In the genomic region with DNA sequence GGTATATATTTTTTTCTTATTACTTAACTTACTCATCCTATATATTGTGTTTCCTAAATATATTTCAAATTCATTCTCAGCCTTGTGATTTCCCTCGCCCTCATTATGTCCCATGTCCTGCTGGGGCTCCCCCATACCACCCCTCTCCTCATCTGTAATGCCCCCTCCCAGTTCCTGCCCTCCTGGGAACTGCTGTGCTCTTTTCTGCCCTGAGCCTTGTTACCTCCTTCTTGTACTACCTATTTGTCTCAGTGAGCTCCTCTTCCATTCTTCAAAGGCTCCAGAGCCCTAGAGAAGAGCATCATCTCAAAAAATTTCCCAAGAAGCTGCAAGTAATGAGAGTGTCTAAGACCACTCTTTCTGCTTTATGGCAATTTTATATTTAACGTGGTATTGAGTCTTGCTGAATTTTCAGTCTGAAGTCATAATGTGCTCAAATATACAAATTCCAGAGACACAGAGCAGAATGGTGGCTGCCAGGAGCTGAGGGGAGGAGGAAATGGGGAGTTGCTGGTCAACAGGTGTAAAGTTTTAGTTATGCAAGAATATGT, we compare ENCODE assay signal across 20 cellular contexts.
"Had no signal": no experiment of that assay in that cellular context is flagged by ENCODE, and none has a peak within 500 bp of the region (broad histone marks: within the 10 kb centered on the region; RNA-seq: fewer than 3 reads in every experiment).

No MANE protein-coding gene starts in this region.

- H3K4me3 Mint-ChIP-seq: endodermal cell; naive thymus-derived CD4-positive, alpha-beta T cell had no signal

- H3K27ac ChIP-seq: colonic mucosa, heart left ventricle, neutrophil, right atrium auricular region, sigmoid colon, skin epidermis, stomach, thoracic aorta had no signal

- H3K36me3 ChIP-seq: colonic mucosa, heart left ventricle, neutrophil, right atrium auricular region, sigmoid colon, stomach, thoracic aorta had no signal

- H3K4me1 Mint-ChIP-seq: endodermal cell; naive thymus-derived CD4-positive, alpha-beta T cell had no signal

- H3K27ac Mint-ChIP-seq: endodermal cell; naive thymus-derived CD4-positive, alpha-beta T cell had no signal

- H3K9me3 ChIP-seq: colonic mucosa, neutrophil, right atrium auricular region, sigmoid colon, thoracic aorta had no signal

- H3K4me3 ChIP-seq: colonic mucosa, heart left ventricle, right atrium auricular region, sigmoid colon, skin epidermis, stomach, thoracic aorta had no signal

- ATAC-seq: heart left ventricle; naive thymus-derived CD4-positive, alpha-beta T cell had no signal

- H3K27me3 ChIP-seq: colonic mucosa, right atrium auricular region, sigmoid colon had no signal

- H3K36me3 Mint-ChIP-seq: naive thymus-derived CD4-positive, alpha-beta T cell had no signal

- DNase-seq: colonic mucosa; dermis blood vessel endothelial cell; endodermal cell; erythroblast; foreskin melanocyte; heart left ventricle; hippocampal formation; kidney glomerular epithelial cell; naive thymus-derived CD4-positive, alpha-beta T cell; sigmoid colon; stimulated activated CD4-positive, alpha-beta T cell treated with anti-CD3 and anti-CD28 coated beads, Interleukin-2, amount 100 ng/mL, for 24 hours; stimulated activated CD4-positive, alpha-beta T cell treated with anti-CD3 and anti-CD28 coated beads, Interleukin-4, amount 100 ng/mL, for 4 hours; stimulated activated naive CD4-positive, alpha-beta T cell; stomach; substantia nigra; trophoblast cell had no signal

- H3K4me1 ChIP-seq: colonic mucosa, heart left ventricle, right atrium auricular region, sigmoid colon, stomach had no signal
